Comparison of ENCODE assay signal across 16 cellular contexts in genomic region chr10:67669978-67670377, GRCh38. TPM values are rescaled to one million over a fixed set of nuclear protein-coding genes. Genes with fewer than 3 reads are reported as not detected.
"Had no signal": no experiment of that assay in that cellular context is flagged by ENCODE, and none has a peak within 500 bp of the region (broad histone marks: within the 10 kb centered on the region; RNA-seq: fewer than 3 reads in every experiment).

No MANE protein-coding gene starts in this region.

- H3K27ac Mint-ChIP-seq: activated naive CD8-positive, alpha-beta T cell treated with anti-CD3 and anti-CD28 coated beads for 36 hours; activated T-helper 1 cell treated with anti-CD3 and anti-CD28 coated beads, Interleukin-12 subunit alpha, Interleukin-12 subunit beta, Interleukin-2, Interleukin-4 antibody, amounts not matched to agents 30 ng/mL and 10 ng/mL and 1 ng/mL, durations not matched to agents 14 hours and 24 hours and 36 hours had no signal

- H3K27ac ChIP-seq: prostate gland, SK-N-MC, testis, upper lobe of right lung had no signal

- ATAC-seq: activated CD4-positive, CD25-positive, alpha-beta regulatory T cell treated with anti-CD3 and anti-CD28 coated beads, Interleukin-2, amount 50 U/mL, for 24 hours; sciatic nerve; stimulated activated naive CD8-positive, alpha-beta T cell treated with anti-CD3 and anti-CD28 coated beads, Interleukin-15, amount 100 ng/mL, for 72 hours; upper lobe of right lung had no signal

- H3K9me3 Mint-ChIP-seq: activated T-helper 1 cell treated with anti-CD3 and anti-CD28 coated beads, Interleukin-12 subunit alpha, Interleukin-12 subunit beta, Interleukin-2, Interleukin-4 antibody, amounts not matched to agents 30 ng/mL and 10 ng/mL and 1 ng/mL, durations not matched to agents 14 hours and 24 hours and 36 hours; stimulated activated naive CD8-positive, alpha-beta T cell treated with anti-CD3 and anti-CD28 coated beads, Interleukin-15, amount 100 ng/mL, for 72 hours had no signal

- DNase-seq: activated naive CD8-positive, alpha-beta T cell treated with anti-CD3 and anti-CD28 coated beads for 36 hours; anterior cingulate cortex; central memory CD4-positive, alpha-beta T cell; cortex of kidney; effector memory CD4-positive, alpha-beta T cell; islet precursor cell; stimulated activated CD4-positive, alpha-beta T cell treated with anti-CD3 and anti-CD28 coated beads, Interleukin-1b, Interleukin-23, amount 100 ng/mL, for 48 hours; stimulated activated naive CD8-positive, alpha-beta T cell treated with anti-CD3 and anti-CD28 coated beads, Interleukin-15, amount 100 ng/mL, for 72 hours; testis; upper lobe of right lung had no signal

- H3K36me3 ChIP-seq: prostate gland, upper lobe of right lung had no signal

- H3K36me3 Mint-ChIP-seq: activated naive CD8-positive, alpha-beta T cell treated with anti-CD3 and anti-CD28 coated beads for 36 hours had no signal

- H3K4me3 Mint-ChIP-seq: activated naive CD8-positive, alpha-beta T cell treated with anti-CD3 and anti-CD28 coated beads for 36 hours; activated T-helper 1 cell treated with anti-CD3 and anti-CD28 coated beads, Interleukin-12 subunit alpha, Interleukin-12 subunit beta, Interleukin-2, Interleukin-4 antibody, amounts not matched to agents 30 ng/mL and 10 ng/mL and 1 ng/mL, durations not matched to agents 14 hours and 24 hours and 36 hours; stimulated activated naive CD8-positive, alpha-beta T cell treated with anti-CD3 and anti-CD28 coated beads, Interleukin-15, amount 100 ng/mL, for 72 hours had no signal

- H3K4me3 ChIP-seq: prostate gland, SK-N-MC, testis, upper lobe of right lung had no signal

- H3K27me3 ChIP-seq: testis, upper lobe of right lung had no signal

- H3K27me3 Mint-ChIP-seq: activated naive CD8-positive, alpha-beta T cell treated with anti-CD3 and anti-CD28 coated beads for 36 hours; stimulated activated naive CD8-positive, alpha-beta T cell treated with anti-CD3 and anti-CD28 coated beads, Interleukin-15, amount 100 ng/mL, for 72 hours had no signal

- H3K4me1 Mint-ChIP-seq: activated naive CD8-positive, alpha-beta T cell treated with anti-CD3 and anti-CD28 coated beads for 36 hours; stimulated activated naive CD8-positive, alpha-beta T cell treated with anti-CD3 and anti-CD28 coated beads, Interleukin-15, amount 100 ng/mL, for 72 hours had no signal

RNA-seq across cellular contexts. Expression of gene CTNNA3, which starts 26.0 kb away (rescaled TPM):
- total RNA-seq: activated CD8-positive, alpha-beta memory T cell treated with anti-CD3 and anti-CD28 coated beads for 36 hours; activated naive CD8-positive, alpha-beta T cell treated with anti-CD3 and anti-CD28 coated beads for 36 hours; activated T-helper 1 cell treated with anti-CD3 and anti-CD28 coated beads, Interleukin-12 subunit alpha, Interleukin-12 subunit beta, Interleukin-2, Interleukin-4 antibody, amounts not matched to agents 30 ng/mL and 10 ng/mL and 1 ng/mL, durations not matched to agents 14 hours and 24 hours and 36 hours had no signal
